ENCODE assay signal across 8 cellular contexts in genomic region chr4:185471235-185472062, GRCh38. TPM values are rescaled to one million over a fixed set of nuclear protein-coding genes. Genes with fewer than 3 reads are reported as not detected.
DNase-seq lines count a peak whose midpoint lies in the region; ATAC-seq, FAIRE-seq and TF ChIP-seq lines count a peak whose summit lies in the region.

Gene CCDC110, minus strand, starts transcription at chr4:185471733. Its CDS starts 50 bp downstream, at chr4:185471683.

- no peak for TF ChIP-seq POLR2A in H54 (IDR thresholded peaks at IDR 0.05; ENCODE audit: low read depth, low read length)
- peak; percentile 65 for TF ChIP-seq POLR2A in ovary (IDR thresholded peaks at IDR 0.05)

- H3K27ac ChIP-seq in SK-N-SH (ENCODE audit: low read depth in 2 of 2, low read length in 1 of 2), result no peak within 1 kb of the TSS
- peak within 1 kb of the TSS; percentile 50 to 79 for H3K27ac ChIP-seq in ovary
- H3K27ac ChIP-seq in thymus (ENCODE audit: low read depth), result no peak within 1 kb of the TSS

- intact Hi-C loops in head of caudate nucleus (cut with DNase I) (loop anchor here (2.0 to 10.0 kb wide), 3 partner anchors 44 to 125 kb away; partner anchors contain the start of genes PDLIM3 and UFSP2), ovary (cut with DNase I) (loop anchor here in 3 of 4 donors (1.0 to 10.0 kb wide), 4 partner anchors 63 to 126 kb away; partner anchors contain the start of gene PDLIM3 (in 1 of the 3))

- H3K36me3 Mint-ChIP-seq in activated naive CD4-positive, alpha-beta T cell treated with anti-CD3 and anti-CD28 coated beads, Interleukin-2, amount 50 U/mL, for 72 hours, result no peaks in the 10 kb centered on the region

- H3K4me3 ChIP-seq in SK-N-SH (ENCODE audit: low read depth in 2 of 2, low read length in 1 of 2) (peak within 1 kb of the TSS; percentile 82 to 83), ovary (peak within 1 kb of the TSS; percentile 75), thymus (ENCODE audit: low read length) (peak within 1 kb of the TSS; percentile 62)

- H3K9me3 Mint-ChIP-seq in activated naive CD4-positive, alpha-beta T cell treated with anti-CD3 and anti-CD28 coated beads, Interleukin-2, amount 50 U/mL, for 72 hours, result no peaks in the 10 kb centered on the region

- no peak for FAIRE-seq in H54 (lab: Jason Lieb, UNC)

- peak; percentile 91 to 95 for ATAC-seq in activated naive CD4-positive, alpha-beta T cell treated with anti-CD3 and anti-CD28 coated beads, Interleukin-2, amount 50 U/mL, for 72 hours

- H3K79me2 ChIP-seq in SK-N-SH (ENCODE audit: insufficient read depth), result no peaks in the 10 kb centered on the region

- TF ChIP-seq EP300 in SK-N-SH (IDR thresholded peaks at IDR 0.05; ENCODE audit: borderline replicate concordance in 1 of 2, low read depth in 1 of 2, low read length in 1 of 2) (no peak), ovary (IDR thresholded peaks at IDR 0.05) (no peak)

- no peaks in the 10 kb centered on the region for H3K36me3 ChIP-seq in SK-N-SH (replicated peaks in 1 of 2; ENCODE audit: control insufficient read depth in 1 of 2, insufficient read depth in 2 of 2, low read length in 1 of 2)
- H3K36me3 ChIP-seq in ovary, result no peaks in the 10 kb centered on the region
- no peaks in the 10 kb centered on the region for H3K36me3 ChIP-seq in thymus (ENCODE audit: control insufficient read depth, insufficient read depth)

- H3K9me3 ChIP-seq in SK-N-SH (no peaks in the 10 kb centered on the region), ovary (no peaks in the 10 kb centered on the region), thymus (ENCODE audit: control insufficient read depth) (no peaks in the 10 kb centered on the region)

- H3K9me2 ChIP-seq in SK-N-SH, result no peaks in the 10 kb centered on the region

- H3K9ac ChIP-seq in SK-N-SH, result peak within 1 kb of the TSS; percentile 72

- H3K4me2 ChIP-seq in SK-N-SH, result peak within 1 kb of the TSS; percentile 98

- DNase-seq in GDM1 (lab: John Stamatoyannopoulos, UW) (peak; percentile 51), H54 (ENCODE audit: insufficient read length, low spot score) (peak; percentile 67), LoVo (ENCODE audit: low spot score) (peak; percentile 95), SK-N-SH (peak; percentile 99), head of caudate nucleus (peak; percentile 87 to 100 (median 97)), ovary (peak; percentile 94 to 99 (median 96))
- DNase-seq in activated naive CD4-positive, alpha-beta T cell treated with anti-CD3 and anti-CD28 coated beads, Interleukin-2, amount 50 U/mL, for 72 hours (ENCODE audit: low spot score in 2 of 2), result peak; percentile 87 to 89

- TF ChIP-seq CTCF in SK-N-SH (IDR thresholded peaks at IDR 0.05), result peak; percentile 57
- TF ChIP-seq CTCF in ovary (IDR thresholded peaks at IDR 0.05), result peak; percentile 77 to 82 (median 79)

- H4K20me1 ChIP-seq in SK-N-SH (ENCODE audit: insufficient read depth), result no peaks in the 10 kb centered on the region

- POLR2A ChIA-PET in SK-N-SH (lab: Yijun Ruan, JAX), result no interaction called here

- 2% methylated on average over 35 of the region's 92 CpGs for WGBS in SK-N-SH (ENCODE audit: low lambda C conversion rate)
- WGBS in ovary, 3 donors, result 0 to 1% (median 1%) methylated on average over 70 to 92 of the region's 92 CpGs
- WGBS in thymus, result 1% methylated on average over 92 of the region's 92 CpGs

- TF ChIP-seq RAD21 in SK-N-SH (IDR thresholded peaks at IDR 0.05; ENCODE audit: low read length), result peak; percentile 66

- H3K27me3 ChIP-seq in SK-N-SH (ENCODE audit: insufficient read depth) (no peaks in the 10 kb centered on the region), ovary (no peaks in the 10 kb centered on the region), thymus (ENCODE audit: control insufficient read depth, insufficient read depth) (peaks cover 20% of the 10 kb centered on the region)

- H3K27ac Mint-ChIP-seq in activated naive CD4-positive, alpha-beta T cell treated with anti-CD3 and anti-CD28 coated beads, Interleukin-2, amount 50 U/mL, for 72 hours, result peak within 1 kb of the TSS in 1 of 2 donors; percentile 1

- H3F3A ChIP-seq in SK-N-SH (replicated peaks; ENCODE audit: insufficient read depth), result peaks cover 10% of the 10 kb centered on the region

- H2AFZ ChIP-seq in SK-N-SH (ENCODE audit: low read depth), result peak within 1 kb of the TSS; percentile 97

- CTCF ChIA-PET in SK-N-SH (lab: Yijun Ruan, JAX), result interaction anchor here (0.6 to 3.9 kb wide), 14 partner anchors 9 to 569 kb away, joined by 3 to 30 read pairs (median 3); no protein-coding TSS in a partner anchor

- H3K4me1 ChIP-seq in SK-N-SH (ENCODE audit: control insufficient read depth in 1 of 2, insufficient read depth in 2 of 2, low read depth in 1 of 2, low read length in 1 of 2) (peaks cover 0 to 7% of the 10 kb centered on the region in 2 experiments; a peak in 2 of 4 replicates), ovary (ENCODE audit: insufficient read depth) (peaks cover 1% of the 10 kb centered on the region), thymus (ENCODE audit: control insufficient read depth, insufficient read depth, low read length) (peaks cover 10% of the 10 kb centered on the region)

TF ChIP-seq in SK-N-SH, 30 proteins besides CTCF, POLR2A, EP300 and RAD21:
- TF ChIP-seq CHD2 (IDR thresholded peaks at IDR 0.05; ENCODE audit: low read length, partially characterized antibody) (peak; percentile 17), NFIC (IDR thresholded peaks at IDR 0.05; ENCODE audit: borderline replicate concordance) (no peak), SMC3 (IDR thresholded peaks at IDR 0.05; ENCODE audit: low read depth, low read length) (peak; percentile 67), TEAD4 (IDR thresholded peaks at IDR 0.05; ENCODE audit: borderline replicate concordance, insufficient read depth) (no peak)

RNA-seq across cellular contexts. Expression of gene CCDC110, which starts in this region (rescaled TPM):
- polyA plus RNA-seq in SK-N-SH (2012; rRNA removed) (0.05 TPM in 1 of 2 replicates, not detected in the other), ovary (1 to 10 TPM; 1.8 to 2.7 TPM), thymus (0.30 TPM)
- polyA plus RNA-seq in SK-N-SH (2012; cell fraction: cytosol; rRNA removed), result 0.05 and 0.12 TPM in 2 replicates
- polyA plus RNA-seq in SK-N-SH (2012; cell fraction: nucleus; rRNA removed), result 0.05 TPM in 1 of 2 replicates, not detected in the other
- total RNA-seq in activated naive CD4-positive, alpha-beta T cell treated with anti-CD3 and anti-CD28 coated beads, Interleukin-2, amount 50 U/mL, for 72 hours, result 1 to 10 TPM in 1 of 2 donors, under 1 TPM in 1; 0.50 to 1.0 TPM
- 1 to 10 TPM; 2.8 to 6.4 (median 3.3) TPM for total RNA-seq in ovary

Comparison
In these comparisons a context has a peak if more than half of its experiments do, and no peak if none do; other contexts are left out.
1. Peak in DNase-seq, H3K4me3 ChIP-seq, H3K9ac ChIP-seq and H3K4me2 ChIP-seq in SK-N-SH; RNA of the gene not detected or under 1 TPM.
2. H3K27ac ChIP-seq: peak in ovary (2 of 2); none in SK-N-SH (0 of 2) and thymus (single experiment).
3. Peak in every context shown above with its lines, with median percentiles within 50 percentile points of each other: DNase-seq and H3K4me3 ChIP-seq.